In genomic region chr17:81164464-81165245, GRCh38 we compare ENCODE assay signal across 11 cellular contexts. TPM values are rescaled to one million over a fixed set of nuclear protein-coding genes. Genes with fewer than 3 reads are reported as not detected.
DNase-seq lines count a peak whose midpoint lies in the region; ATAC-seq and TF ChIP-seq lines count a peak whose summit lies in the region.
"Had no signal": no experiment of that assay in that cellular context is flagged by ENCODE, and none has a peak within 500 bp of the region (broad histone marks: within the 10 kb centered on the region; RNA-seq: fewer than 3 reads in every experiment).

No MANE protein-coding gene starts in this region.

- peak; percentile 39 for ATAC-seq in Panc1

- H3K27ac ChIP-seq in Panc1 (ENCODE audit: low read length), result no peak overlapping the region
- H3K27ac ChIP-seq: KMS-11 had no signal

- H3K4me3 ChIP-seq in HAP-1 (peak overlapping the region; percentile 50), Panc1 (ENCODE audit: low read depth in 2 of 2, low read length in 2 of 2) (peak overlapping the region in 1 of 2 experiments; percentile 2; a peak in 1 of 4 replicates), retinal pigment epithelial cell (ENCODE audit: low read length) (no peak overlapping the region)

- CTCF ChIA-PET in Panc1 (lab: Charles Lee), result interaction anchor here (0.6 to 0.7 kb wide), 3 partner anchors 11 to 171 kb away, joined by 3 to 7 read pairs (median 3); no protein-coding TSS in a partner anchor

- TF ChIP-seq CTCF in Panc1 (IDR thresholded peaks at IDR 0.05), result no peak
- TF ChIP-seq CTCF in retinal pigment epithelial cell (conservative IDR thresholded peaks at IDR 0.05; ENCODE audit: low read depth, low read length), result no peak
- no peak for TF ChIP-seq CTCF in GM20000 (IDR thresholded peaks at IDR 0.05; ENCODE audit: extremely low read depth, missing control alignments)

- H3K4me1 ChIP-seq in HAP-1, result peaks cover 5% of the 10 kb centered on the region; the same call in 1 of the 2 replicates
- peaks cover 16% of the 10 kb centered on the region for H3K4me1 ChIP-seq in Panc1 (ENCODE audit: control insufficient read depth, insufficient read depth, low read length)

- no TSS peak for BruUV-seq in Panc1 (replicated peaks; lab: Mats Ljungman, UMichigan)

- H3K9me3 ChIP-seq in HAP-1 (no peaks in the 10 kb centered on the region), Panc1 (ENCODE audit: control insufficient read depth, insufficient read depth, low read depth, low read length) (no peaks in the 10 kb centered on the region)

- no peaks in the 10 kb centered on the region for H3K27me3 ChIP-seq in HAP-1 (ENCODE audit: low read depth)
- H3K27me3 ChIP-seq in Panc1 (ENCODE audit: control insufficient read depth, insufficient read depth, low read length), result no peaks in the 10 kb centered on the region

- POLR2A ChIA-PET in Panc1 (lab: Charles Lee), result no interaction called here

- in situ Hi-C loops in HAP-1 (cut with MboI; ENCODE audit: low sequenced_read_pairs), result no loop called here
- in situ Hi-C loops in Panc1 (cut with HindIII; ENCODE audit: low pct_unique_long_range_greater_than_20kb, low sequenced_read_pairs), result no loop called here

- DNase-seq in HAP-1 (ENCODE audit: low spot score in 2 of 2) (no peak), Panc1 (ENCODE audit: low read depth, low spot score) (no peak), hippocampal formation (lab: John Stamatoyannopoulos, UW) (peak; percentile 41 to 78), retinal pigment epithelial cell (ENCODE audit: low read depth) (peak; percentile 33), SKM-1 (lab: John Stamatoyannopoulos, UW; ENCODE audit: unreplicated experiment) (no peak), Kasumi-1 (lab: John Stamatoyannopoulos, UW) (no peak), GM20000 (ENCODE audit: low spot score) (no peak)
- DNase-seq: activated CD4-positive, alpha-beta T cell treated with anti-CD3 and anti-CD28 coated beads for 4 hours; aorta had no signal

- intact Hi-C loops in Panc1 (cut with micrococcal nuclease; ENCODE audit: unreplicated experiment), result no loop called here

- no peaks in the 10 kb centered on the region for H3K36me3 ChIP-seq in HAP-1 (replicated peaks)
- H3K36me3 ChIP-seq in Panc1 (ENCODE audit: control insufficient read depth, insufficient read depth, low read length), result no peaks in the 10 kb centered on the region

RNA-seq across cellular contexts. Expression of gene PVALEF, which starts 0.7 kb away (rescaled TPM):
- not detected for total RNA-seq in Panc1 (2021; ENCODE audit: unreplicated experiment)
- not detected for polyA plus RNA-seq in Panc1 (2012; ENCODE audit: insufficient read length)
- total RNA-seq: aorta, lung microvascular endothelial cell had no signal
- polyA plus RNA-seq: aorta had no signal

RNA-seq across cellular contexts. Expression of gene AATK, which starts 1.4 kb away (rescaled TPM):
- 3.7 TPM for total RNA-seq in Panc1 (2021; ENCODE audit: unreplicated experiment)
- polyA plus RNA-seq in Panc1 (2012; ENCODE audit: insufficient read length), result 6.9 TPM

RNA-seq across cellular contexts. Expression of gene CEP131, which starts 58.1 kb away (rescaled TPM):
- 26.0 TPM for total RNA-seq in Panc1 (2021; ENCODE audit: unreplicated experiment)
- polyA plus RNA-seq in Panc1 (2012; ENCODE audit: insufficient read length), result 32.5 TPM

Comparison
In these comparisons a context has a peak if more than half of its experiments do, and no peak if none do; other contexts are left out.
1. DNase-seq: peak in hippocampal formation (2 of 2) and retinal pigment epithelial cell (single experiment); none in HAP-1 (0 of 2), Panc1 (single experiment), SKM-1 (single experiment), Kasumi-1 (0 of 2) and GM20000 (single experiment).